ENCODE assay signal across 24 cellular contexts in genomic region chr4:76470064-76470463, GRCh38.
"Had no signal": no experiment of that assay in that cellular context is flagged by ENCODE, and none has a peak within 500 bp of the region (broad histone marks: within the 10 kb centered on the region; RNA-seq: fewer than 3 reads in every experiment).

No MANE protein-coding gene starts in this region.

- ATAC-seq: activated T-cell treated with anti-CD3 and anti-CD28 coated beads, Interleukin-2, amount 50 U/mL, for 4 hours; T-cell had no signal

- H3K4me3 ChIP-seq: breast epithelium, SK-N-MC had no signal

- H3K27ac ChIP-seq: breast epithelium, SK-N-MC had no signal

- DNase-seq: activated CD4-positive, alpha-beta memory T cell treated with anti-CD3 and anti-CD28 coated beads for 36 hours; activated CD4-positive, alpha-beta T cell treated with anti-CD3 and anti-CD28 coated beads, Interleukin-2, amount 10 ng/mL, durations not matched to agents 7 days and 5 days; activated CD4-positive, CD25-positive, alpha-beta regulatory T cell; activated CD8-positive, alpha-beta memory T cell treated with anti-CD3 and anti-CD28 coated beads for 24 hours; activated gamma-delta T cell; activated naive CD4-positive, alpha-beta T cell treated with anti-CD3 and anti-CD28 coated beads for 36 hours; activated T-cell treated with anti-CD3 and anti-CD28 coated beads, Interleukin-2, amount 50 U/mL, for 4 hours; amygdala; central memory CD4-positive, alpha-beta T cell; Karpas-422; NCI-H146; NCI-H187 treated with DMSO at 0.1 percent for 48 hours; NCI-H2081 treated with DMSO at 0.1 percent for 48 hours; NCI-H2171 treated with DMSO at 0.1 percent for 48 hours; NCI-H226; NCI-H526; NCI-H774; SIG-M5; T-cell; T-helper 2 cell; T1000 had no signal

- H3K27me3 ChIP-seq: breast epithelium had no signal

- H3K4me1 ChIP-seq: breast epithelium had no signal

- H3K36me3 ChIP-seq: breast epithelium had no signal

- FAIRE-seq: TTC549 had no signal

- H3K9me3 ChIP-seq: breast epithelium had no signal
